Comparison of ENCODE assay signal across 9 cellular contexts in the genomic region with DNA sequence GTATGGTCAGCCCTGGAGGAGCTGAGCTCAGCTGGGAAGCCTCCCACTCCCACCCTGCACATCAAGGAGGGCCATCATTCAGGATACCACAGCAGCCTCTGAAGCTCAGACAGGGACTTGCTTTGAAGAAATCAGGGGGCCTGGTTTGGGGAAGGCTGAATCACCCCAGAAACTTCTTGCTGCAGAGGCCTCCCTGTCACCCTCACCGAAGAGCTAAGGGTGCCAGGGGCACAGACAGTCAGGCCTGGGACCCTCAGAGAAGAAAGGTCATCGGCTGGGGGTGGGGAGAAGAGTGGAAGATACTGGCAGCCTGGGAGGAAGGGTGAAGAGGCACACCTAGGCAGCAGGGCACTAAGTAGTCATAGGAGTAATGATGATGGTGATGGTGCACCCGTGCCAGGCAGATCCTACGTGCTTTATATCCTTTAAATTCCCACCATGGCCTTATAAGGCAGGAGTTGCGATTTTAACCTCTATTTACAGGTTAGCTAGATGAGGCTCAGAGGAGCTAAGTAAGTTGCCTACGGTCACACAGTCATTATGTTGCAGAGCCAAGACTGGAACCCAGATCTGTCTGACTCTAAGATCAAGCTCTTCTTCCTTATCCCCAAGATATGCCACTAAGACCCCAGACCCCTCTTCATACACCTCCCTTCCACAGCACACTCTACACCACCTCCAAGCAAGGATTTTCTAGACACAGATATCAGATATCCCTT. TPM values are rescaled to one million over a fixed set of nuclear protein-coding genes. Genes with fewer than 3 reads are reported as not detected.
A peak's percentile ranks its signal among the peaks of the same experiment; 100 is the strongest.
DNase-seq lines count a peak whose midpoint lies in the region; ATAC-seq and TF ChIP-seq lines count a peak whose summit lies in the region.
"Had no signal": no experiment of that assay in that cellular context is flagged by ENCODE, and none has a peak within 500 bp of the region (broad histone marks: within the 10 kb centered on the region; RNA-seq: fewer than 3 reads in every experiment).

No MANE protein-coding gene starts in this region.

- no peak for TF ChIP-seq POLR2A in heart left ventricle (IDR thresholded peaks at IDR 0.05)

- no peak for DNase-seq in heart left ventricle
- DNase-seq in Right ventricle myocardium superior, result no peak
- no peak for DNase-seq in ascending aorta (ENCODE audit: low spot score in 2 of 2)
- DNase-seq in type B pancreatic cell (ENCODE audit: extremely low spot score, unreplicated experiment), result no peak
- DNase-seq in DMS79 treated with DMSO at 0.1 percent for 48 hours (lab: John Stamatoyannopoulos, UW), result no peak
- no peak for DNase-seq in GM19238 (ENCODE audit: insufficient read length, low spot score)
- DNase-seq in hippocampal formation (lab: John Stamatoyannopoulos, UW), result no peak
- DNase-seq: DMS79 had no signal

- H3K4me3 ChIP-seq in heart left ventricle (no peak overlapping the region), ascending aorta (no peak overlapping the region), mucosa of stomach (ENCODE audit: low read length) (no peak overlapping the region)

- peak overlapping the region; percentile 61 to 100 (median 82) for H3K27ac ChIP-seq in heart left ventricle
- peak overlapping the region; percentile 91 to 98 for H3K27ac ChIP-seq in ascending aorta

- no peaks in the 10 kb centered on the region for H3K27me3 Mint-ChIP-seq in type B pancreatic cell

- H3K9ac ChIP-seq in mucosa of stomach (ENCODE audit: low read length), result peak overlapping the region; percentile 62

- peak overlapping the region; percentile 59 for H3K4me3 Mint-ChIP-seq in type B pancreatic cell

- H3K27ac Mint-ChIP-seq in type B pancreatic cell, result peak overlapping the region; percentile 97

- H3K27me3 ChIP-seq in heart left ventricle, result no peaks in the 10 kb centered on the region
- no peaks in the 10 kb centered on the region for H3K27me3 ChIP-seq in ascending aorta
- H3K27me3 ChIP-seq in mucosa of stomach (ENCODE audit: control insufficient read depth, insufficient read depth, low read length), result no peaks in the 10 kb centered on the region

- H3K4me1 Mint-ChIP-seq in type B pancreatic cell (ENCODE audit: unreplicated experiment), result peaks cover 62% of the 10 kb centered on the region

- no peaks in the 10 kb centered on the region for H3K9me3 Mint-ChIP-seq in type B pancreatic cell

- H3K9me3 ChIP-seq in heart left ventricle, result no peaks in the 10 kb centered on the region
- no peaks in the 10 kb centered on the region for H3K9me3 ChIP-seq in ascending aorta
- H3K9me3 ChIP-seq in mucosa of stomach (ENCODE audit: control insufficient read depth, low read length), result no peaks in the 10 kb centered on the region

- no peaks in the 10 kb centered on the region for H3K36me3 Mint-ChIP-seq in type B pancreatic cell

- intact Hi-C loops in heart left ventricle (cut with DNase I) (loop anchor here in 2 of 10 donors (5.0 kb wide), 2 partner anchors 80 to 85 kb away; no protein-coding TSS in a partner anchor), Right ventricle myocardium superior (cut with DNase I) (no loop called here), ascending aorta (cut with DNase I) (no loop called here)

- H3K4me1 ChIP-seq in heart left ventricle (peaks cover 63 to 96% (median 93%) of the 10 kb centered on the region in 12 donors), ascending aorta (peaks cover 65 to 91% of the 10 kb centered on the region in 2 donors), mucosa of stomach (ENCODE audit: control insufficient read depth, insufficient read depth, low read length) (peaks cover 93% of the 10 kb centered on the region)

- peaks cover 0 to 28% (median 19%) of the 10 kb centered on the region in 9 donors for H3K36me3 ChIP-seq in heart left ventricle
- peaks cover 14 to 18% of the 10 kb centered on the region in 2 donors for H3K36me3 ChIP-seq in ascending aorta
- peaks cover 11% of the 10 kb centered on the region for H3K36me3 ChIP-seq in mucosa of stomach (ENCODE audit: control insufficient read depth, insufficient read depth, low read length)

- no peak for ATAC-seq in heart left ventricle
- ATAC-seq in Right ventricle myocardium superior (ENCODE audit: poor library complexity), result no peak

- TF ChIP-seq CTCF in heart left ventricle (IDR thresholded peaks at IDR 0.05) (no peak), ascending aorta (IDR thresholded peaks at IDR 0.05) (no peak), type B pancreatic cell (conservative IDR thresholded peaks at IDR 0.05) (no peak)

- WGBS in heart left ventricle, 4 donors, result 72 to 78% (median 76%) methylated on average over 6 of the region's 6 CpGs

RNA-seq across cellular contexts. Expression of gene PNMA1, which starts 28.5 kb away (rescaled TPM):
- 10 to 100 TPM; 14.5 to 32.3 (median 25.9) TPM for total RNA-seq in heart left ventricle
- 10 to 100 TPM in 1 of 2 donors, 1 to 10 TPM in 1; 7.4 to 27.3 TPM for polyA plus RNA-seq in heart left ventricle
- total RNA-seq in Right ventricle myocardium superior, result 12.9 TPM
- total RNA-seq in ascending aorta, result 30.2 TPM
- total RNA-seq in type B pancreatic cell (ENCODE audit: low replicate concordance), result 35.5 and 64.8 TPM in 2 replicates
